ENCODE assay signal across 11 cellular contexts in genomic region chr10:16952610-16953009, GRCh38.
DNase-seq lines count a peak whose midpoint lies in the region; TF ChIP-seq lines count a peak whose summit lies in the region.
"Had no signal": no experiment of that assay in that cellular context is flagged by ENCODE, and none has a peak within 500 bp of the region (broad histone marks: within the 10 kb centered on the region; RNA-seq: fewer than 3 reads in every experiment).

No MANE protein-coding gene starts in this region.

- no peak for TF ChIP-seq EP300 in stomach (IDR thresholded peaks at IDR 0.05)

- no peak for TF ChIP-seq POLR2A in stomach (IDR thresholded peaks at IDR 0.05)
- TF ChIP-seq POLR2A in vagina (IDR thresholded peaks at IDR 0.05), result no peak

- no peaks in the 10 kb centered on the region for H3K79me2 ChIP-seq in neural progenitor cell (ENCODE audit: low read depth)

- H3K36me3 ChIP-seq in BLaER1 treated with 17β-estradiol and CSF1 and Interleukin-3, amounts not matched to agents 10 nM and 100 nM, result no peaks in the 10 kb centered on the region
- H3K36me3 ChIP-seq in neural progenitor cell (no peaks in the 10 kb centered on the region), stomach (no peaks in the 10 kb centered on the region), vagina (no peaks in the 10 kb centered on the region)

- no peak for TF ChIP-seq CTCF in HFFc6 (IDR thresholded peaks at IDR 0.05)
- peak; percentile 55 for TF ChIP-seq CTCF in chondrocyte (IDR thresholded peaks at IDR 0.05)
- TF ChIP-seq CTCF in neural progenitor cell (IDR thresholded peaks at IDR 0.05), result peak; percentile 42
- TF ChIP-seq CTCF in stomach (IDR thresholded peaks at IDR 0.05), result no peak
- no peak for TF ChIP-seq CTCF in vagina (IDR thresholded peaks at IDR 0.05)

- H3K27me3 Mint-ChIP-seq in HFFc6 (ENCODE audit: insufficient read depth), result no peaks in the 10 kb centered on the region
- H3K27me3 Mint-ChIP-seq in chondrocyte (ENCODE audit: low read depth), result no peaks in the 10 kb centered on the region
- H3K27me3 Mint-ChIP-seq in neural progenitor cell (ENCODE audit: insufficient read depth, low read depth), result no peaks in the 10 kb centered on the region

- no peaks in the 10 kb centered on the region for H3F3A ChIP-seq in neural progenitor cell (ENCODE audit: low read depth)

- WGBS in stomach, 5 donors, result 81 to 92% (median 85%) methylated on average over 5 of the region's 5 CpGs

- intact Hi-C loops in stomach (cut with DNase I; ENCODE audit: low total_unique reads) (no loop called here), vagina (cut with DNase I) (no loop called here)

- H3K9ac ChIP-seq in BLaER1 treated with 17β-estradiol and CSF1 and Interleukin-3, amounts not matched to agents 10 nM and 100 nM, result no peak overlapping the region
- no peak overlapping the region for H3K9ac ChIP-seq in neural progenitor cell

- H3K9me3 ChIP-seq in BLaER1 treated with 17β-estradiol and CSF1 and Interleukin-3, amounts not matched to agents 10 nM and 100 nM (replicated peaks in 1 of 11), result peaks cover 0 to 4% (median 0%) of the 10 kb centered on the region in 11 experiments; a peak in 2 of 22 replicates
- H3K9me3 ChIP-seq in neural progenitor cell (ENCODE audit: low read depth), result no peaks in the 10 kb centered on the region
- H3K9me3 ChIP-seq in stomach, result no peaks in the 10 kb centered on the region
- H3K9me3 ChIP-seq in vagina, result no peaks in the 10 kb centered on the region

- peak overlapping the region; percentile 31 to 75 (median 57) for H3K4me2 ChIP-seq in BLaER1 treated with 17β-estradiol and CSF1 and Interleukin-3, amounts not matched to agents 10 nM and 100 nM
- H3K4me2 ChIP-seq in neural progenitor cell, result no peak overlapping the region

- no peak overlapping the region for H3K4me3 ChIP-seq in BLaER1 treated with 17β-estradiol and CSF1 and Interleukin-3, amounts not matched to agents 10 nM and 100 nM
- H3K4me3 ChIP-seq in neural progenitor cell (no peak overlapping the region), stomach (no peak overlapping the region), vagina (no peak overlapping the region)

- H2AFZ ChIP-seq in neural progenitor cell (replicated peaks), result no peak overlapping the region

- H3K4me3 Mint-ChIP-seq in HFFc6 (no peak overlapping the region), chondrocyte (ENCODE audit: unreplicated experiment) (no peak overlapping the region), neural progenitor cell (no peak overlapping the region)

- DNase-seq in HFFc6, result no peak
- DNase-seq in chondrocyte (ENCODE audit: low spot score), result no peak
- DNase-seq in neural progenitor cell (ENCODE audit: low spot score), result peak; percentile 23
- no peak for DNase-seq in stomach
- no peak for DNase-seq in NK-92 (lab: John Stamatoyannopoulos, UW; ENCODE audit: unreplicated experiment)
- DNase-seq in vagina (ENCODE audit: extremely low spot score in 2 of 2), result no peak
- DNase-seq: activated CD4-positive, CD25-positive, alpha-beta regulatory T cell treated with anti-CD3 and anti-CD28 coated beads, Interleukin-2, amount 50 U/mL, for 72 hours; hippocampal formation; NCI-H2171; small intestine had no signal

- peaks cover 26 to 41% (median 35%) of the 10 kb centered on the region in 10 experiments for H3K4me1 ChIP-seq in BLaER1 treated with 17β-estradiol and CSF1 and Interleukin-3, amounts not matched to agents 10 nM and 100 nM
- H3K4me1 ChIP-seq in neural progenitor cell (peaks cover 22% of the 10 kb centered on the region), stomach (peaks cover 0 to 13% (median 2%) of the 10 kb centered on the region in 4 donors), vagina (peaks cover 9% of the 10 kb centered on the region)

- H3K36me3 Mint-ChIP-seq in HFFc6 (ENCODE audit: low read depth) (no peaks in the 10 kb centered on the region; the same call in 1 of the 2 replicates), chondrocyte (ENCODE audit: low read depth) (no peaks in the 10 kb centered on the region), neural progenitor cell (peaks cover 2% of the 10 kb centered on the region)

- H3K4me1 Mint-ChIP-seq in HFFc6 (ENCODE audit: low read depth), result peaks cover 49% of the 10 kb centered on the region
- peaks cover 31% of the 10 kb centered on the region for H3K4me1 Mint-ChIP-seq in chondrocyte (ENCODE audit: low read depth)
- H3K4me1 Mint-ChIP-seq in neural progenitor cell, result peaks cover 57% of the 10 kb centered on the region

- no peaks in the 10 kb centered on the region for H4K20me1 ChIP-seq in BLaER1 treated with 17β-estradiol and CSF1 and Interleukin-3, amounts not matched to agents 10 nM and 100 nM
- H4K20me1 ChIP-seq in neural progenitor cell (ENCODE audit: low read depth), result no peaks in the 10 kb centered on the region

- H3K27ac Mint-ChIP-seq in HFFc6, result peak overlapping the region; percentile 93
- peak overlapping the region; percentile 49 for H3K27ac Mint-ChIP-seq in chondrocyte (ENCODE audit: unreplicated experiment)
- peak overlapping the region; percentile 93 for H3K27ac Mint-ChIP-seq in neural progenitor cell

- H3K27ac ChIP-seq in BLaER1 treated with 17β-estradiol and CSF1 and Interleukin-3, amounts not matched to agents 10 nM and 100 nM, result peak overlapping the region in 7 of 11 experiments; percentile 12 to 49 (median 26); a peak in 7 of 22 replicates
- H3K27ac ChIP-seq in neural progenitor cell, result no peak overlapping the region
- no peak overlapping the region for H3K27ac ChIP-seq in stomach
- H3K27ac ChIP-seq in vagina, result no peak overlapping the region

- H3K27me3 ChIP-seq in BLaER1 treated with 17β-estradiol and CSF1 and Interleukin-3, amounts not matched to agents 10 nM and 100 nM, result no peaks in the 10 kb centered on the region; a peak in 1 of 22 replicates
- H3K27me3 ChIP-seq in neural progenitor cell (no peaks in the 10 kb centered on the region), stomach (no peaks in the 10 kb centered on the region), vagina (no peaks in the 10 kb centered on the region)

- H3K9me3 Mint-ChIP-seq in HFFc6, result no peaks in the 10 kb centered on the region
- H3K9me3 Mint-ChIP-seq in chondrocyte (ENCODE audit: low read depth), result no peaks in the 10 kb centered on the region
- peaks cover 2% of the 10 kb centered on the region for H3K9me3 Mint-ChIP-seq in neural progenitor cell

Comparison
In these comparisons a context has a peak if more than half of its experiments do, and no peak if none do; other contexts are left out.
1. H3K27ac ChIP-seq: peak in BLaER1 treated with 17β-estradiol and CSF1 and Interleukin-3, amounts not matched to agents 10 nM and 100 nM (7 of 11); none in neural progenitor cell (single experiment), stomach (0 of 5) and vagina (single experiment).
2. CTCF ChIP-seq: peak in chondrocyte (single experiment) and neural progenitor cell (single experiment); none in HFFc6 (single experiment), stomach (0 of 7) and vagina (0 of 3).
3. Peak in every context shown above with its lines, with median percentiles within 50 percentile points of each other: H3K27ac Mint-ChIP-seq.